13 cellular contexts compared by ENCODE assay signal in the genomic region with DNA sequence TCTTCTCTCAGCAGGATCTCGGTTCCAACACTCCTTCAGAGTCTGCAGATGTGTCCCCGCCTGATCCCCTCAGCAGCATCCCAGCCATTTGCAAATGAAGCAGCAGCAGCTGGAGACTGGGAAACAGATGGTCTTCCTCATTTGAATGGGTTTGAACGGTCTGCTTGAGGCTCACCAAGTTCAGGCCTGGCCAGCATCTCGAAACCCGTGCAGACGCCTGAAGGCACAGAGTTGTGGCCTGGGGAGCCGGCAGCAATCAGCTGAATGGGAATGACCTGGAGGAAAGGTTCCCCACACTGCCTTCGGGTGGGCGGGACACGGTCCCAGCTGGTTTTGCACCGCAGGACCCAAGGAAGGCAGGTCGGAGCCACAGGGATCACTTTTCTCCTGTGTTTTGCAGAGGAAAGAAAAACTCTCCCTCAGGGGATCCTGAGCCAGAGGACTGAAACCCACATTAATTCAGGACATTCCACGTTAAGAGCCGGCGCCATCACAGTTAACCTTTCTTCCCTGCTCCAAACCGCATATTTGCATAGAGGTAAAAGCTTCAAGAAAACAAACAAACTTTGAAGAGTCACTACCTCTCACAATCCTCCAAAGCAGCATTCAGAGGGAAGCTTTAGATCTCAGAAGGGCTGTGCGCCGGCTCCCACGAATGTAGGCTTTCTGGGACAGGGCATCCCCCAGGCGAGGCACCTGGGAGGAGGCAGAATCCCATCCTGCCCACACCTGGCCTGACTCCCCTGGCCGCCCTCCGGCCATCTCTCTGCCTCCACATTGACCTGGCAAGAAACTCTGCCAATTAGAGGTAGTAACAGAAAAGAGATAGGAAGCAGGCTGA. TPM values are rescaled to one million over a fixed set of nuclear protein-coding genes. Genes with fewer than 3 reads are reported as not detected.
DNase-seq lines count a peak whose midpoint lies in the region; ATAC-seq and TF ChIP-seq lines count a peak whose summit lies in the region.
"Had no signal": no experiment of that assay in that cellular context is flagged by ENCODE, and none has a peak within 500 bp of the region (broad histone marks: within the 10 kb centered on the region; RNA-seq: fewer than 3 reads in every experiment).

No MANE protein-coding gene starts in this region.

- ATAC-seq in foreskin keratinocyte (peak; percentile 24), GM21576 (IDR thresholded peaks at IDR 0.05; ENCODE audit: unreplicated experiment) (no peak), HG02623 (IDR thresholded peaks at IDR 0.05; ENCODE audit: unreplicated experiment) (no peak), left lobe of liver (no peak)
- ATAC-seq: T-helper 17 cell had no signal

- DNase-seq in DMS 273 (lab: John Stamatoyannopoulos, UW; ENCODE audit: unreplicated experiment) (peak; percentile 88), NCI-H524 treated with DMSO at 0.1 percent for 48 hours (lab: John Stamatoyannopoulos, UW) (peak; percentile 46), foreskin keratinocyte (peak; percentile 34 to 40), mesothelial cell of epicardium (ENCODE audit: low spot score in 2 of 2, unreplicated experiment in 2 of 2) (no peak), epidermal melanocyte (ENCODE audit: insufficient read length, low spot score) (no peak), left lobe of liver (ENCODE audit: low spot score) (no peak)
- DNase-seq: activated CD4-positive, alpha-beta T cell treated with anti-CD3 and anti-CD28 coated beads, Interleukin-2, amount 50 U/mL, for 48 hours; effector CD8-positive, alpha-beta T cell; NCI-H2029 treated with DMSO at 0.1 percent for 48 hours; T-helper 17 cell had no signal

- H3K36me3 Mint-ChIP-seq in mesothelial cell of epicardium, result peaks cover 14% of the 10 kb centered on the region

- TF ChIP-seq CTCF in foreskin keratinocyte (conservative IDR thresholded peaks at IDR 0.05) (no peak), mesothelial cell of epicardium (IDR thresholded peaks at IDR 0.05; ENCODE audit: unreplicated experiment) (no peak)

- no peaks in the 10 kb centered on the region for H3K27me3 Mint-ChIP-seq in mesothelial cell of epicardium (ENCODE audit: low read depth)

- H3K9me3 Mint-ChIP-seq in mesothelial cell of epicardium, result no peaks in the 10 kb centered on the region
- H3K9me3 Mint-ChIP-seq: activated T-helper 2 cell treated with anti-CD3 and anti-CD28 coated beads, Interferon-gamma antibody, Interleukin-2, Interleukin-4, amounts not matched to agents 10 μg/mL and 5 μg/mL and 100 μg/mL, durations not matched to agents 14 hours and 24 hours and 36 hours had no signal

- peak overlapping the region; percentile 8 for H3K27ac ChIP-seq in foreskin keratinocyte

- H3K4me3 Mint-ChIP-seq in mesothelial cell of epicardium, result no peak overlapping the region
- H3K4me3 Mint-ChIP-seq: T-helper 17 cell had no signal

- H3K4me1 ChIP-seq in foreskin keratinocyte, result peaks cover 42% of the 10 kb centered on the region

- peak overlapping the region; percentile 96 for H3K27ac Mint-ChIP-seq in mesothelial cell of epicardium
- H3K27ac Mint-ChIP-seq: activated T-helper 2 cell treated with anti-CD3 and anti-CD28 coated beads, Interferon-gamma antibody, Interleukin-2, Interleukin-4, amounts not matched to agents 10 μg/mL and 5 μg/mL and 100 μg/mL, durations not matched to agents 14 hours and 24 hours and 36 hours; T-helper 17 cell had no signal

- peaks cover 48% of the 10 kb centered on the region for H3K4me1 Mint-ChIP-seq in mesothelial cell of epicardium
- H3K4me1 Mint-ChIP-seq: T-helper 17 cell had no signal

- no peaks in the 10 kb centered on the region for H3K27me3 ChIP-seq in foreskin keratinocyte

RNA-seq across cellular contexts. Expression of a gene that starts 17.7 kb away (rescaled TPM):
- total RNA-seq in foreskin keratinocyte (30.3 and 35.8 TPM in 2 replicates), mesothelial cell of epicardium (78.0 to 88.3 TPM (median 83.2 TPM) in 3 replicates), left lobe of liver (22.6 TPM)
- 11.1 and 14.3 TPM in 2 replicates for polyA plus RNA-seq in foreskin keratinocyte
- total RNA-seq: activated T-helper 2 cell treated with anti-CD3 and anti-CD28 coated beads, Interferon-gamma antibody, Interleukin-2, Interleukin-4, amounts not matched to agents 10 μg/mL and 5 μg/mL and 100 μg/mL, durations not matched to agents 14 hours and 24 hours and 36 hours had no signal

Comparison
In these comparisons a context has a peak if more than half of its experiments do, and no peak if none do; other contexts are left out.
1. DNase-seq: peak in DMS 273 (single experiment), NCI-H524 treated with DMSO at 0.1 percent for 48 hours (single experiment) and foreskin keratinocyte (2 of 2); none in mesothelial cell of epicardium (0 of 2), epidermal melanocyte (single experiment) and left lobe of liver (single experiment).